8 cellular contexts compared by ENCODE assay signal in the genomic region with DNA sequence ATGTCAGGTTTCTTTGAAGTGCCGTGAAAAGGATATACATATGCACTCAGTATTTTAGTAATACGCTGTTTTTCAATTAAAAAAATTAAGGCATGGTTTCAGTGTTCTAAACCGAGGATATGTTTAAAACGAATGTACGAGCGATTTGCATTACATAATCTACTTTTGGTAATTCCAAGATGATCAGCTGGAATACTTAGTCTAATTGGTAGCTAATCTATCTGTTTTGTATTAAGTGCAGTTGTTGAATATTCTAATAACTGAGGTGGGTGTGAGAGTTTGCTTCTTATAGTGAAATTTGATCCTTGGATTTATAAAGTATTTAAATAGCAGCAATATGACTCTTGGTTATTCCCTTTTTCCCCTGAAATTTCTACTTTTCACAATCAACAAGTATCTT. TPM values are rescaled to one million over a fixed set of nuclear protein-coding genes. Genes with fewer than 3 reads are reported as not detected.
DNase-seq lines count a peak whose midpoint lies in the region; ATAC-seq, FAIRE-seq and TF ChIP-seq lines count a peak whose summit lies in the region.

No MANE protein-coding gene starts in this region.

- CTCF ChIA-PET in GM12878 (lab: Yijun Ruan, JAX), result interaction anchor here (4.8 kb wide), 1 partner anchor 123 kb away, joined by 38 read pairs; no protein-coding TSS in a partner anchor

- intact Hi-C loops in heart left ventricle (cut with DNase I), result loop anchor here in 3 of 10 donors (5.0 kb wide), 1 partner anchor 111 kb away; the partner anchor contains the start of genes SWT1 (in 3 of the 3) and TRMT1L (in 3 of the 3)
- intact Hi-C loops in left ventricle myocardium superior (cut with micrococcal nuclease), result no loop called here
- intact Hi-C loops in GM12878 (cut with micrococcal nuclease; ENCODE audit: unreplicated experiment), result loop anchor here (5.0 kb wide), 1 partner anchor 111 kb away; the partner anchor contains the start of genes SWT1 and TRMT1L
- intact Hi-C loops in lower lobe of right lung (cut with DNase I), result no loop called here
- intact Hi-C loops in upper lobe of right lung (cut with DNase I), result no loop called here

- no peak for FAIRE-seq in GM12878 (lab: Jason Lieb, UNC)

- no peak overlapping the region for H2AFZ ChIP-seq in GM12878 (ENCODE audit: control insufficient read depth, low read depth, low read length)

- peak overlapping the region; percentile 46 for H3K4me2 ChIP-seq in GM12878 (ENCODE audit: control insufficient read depth, insufficient read depth)

- in situ Hi-C loops in GM12878 (cut with MboI), result no loop called here

- H3K79me2 ChIP-seq in GM12878 (ENCODE audit: control insufficient read depth, insufficient read depth, low read length), result peaks cover 21% of the 10 kb centered on the region

- H3K27me3 ChIP-seq in heart left ventricle (no peaks in the 10 kb centered on the region), GM12878 (replicated peaks in 1 of 2; ENCODE audit: control insufficient read depth in 2 of 2, insufficient read depth in 2 of 2, low read length in 1 of 2) (no peaks in the 10 kb centered on the region), lower lobe of right lung (ENCODE audit: low read depth) (no peaks in the 10 kb centered on the region), upper lobe of right lung (no peaks in the 10 kb centered on the region)

- H3K4me3 ChIP-seq in heart left ventricle, result peak overlapping the region; percentile 62 to 95 (median 84)
- H3K4me3 ChIP-seq in GM12878, result peak overlapping the region; percentile 73
- H3K4me3 ChIP-seq in lower lobe of right lung, result peak overlapping the region; percentile 76
- H3K4me3 ChIP-seq in upper lobe of right lung, result peak overlapping the region; percentile 71

- POLR2A ChIA-PET in GM12878 (lab: Charles Lee), result interaction anchor here (2.0 kb wide), 1 partner anchor 109 kb away, joined by 6 read pairs; no protein-coding TSS in a partner anchor

- TF ChIP-seq POLR2A in heart left ventricle (IDR thresholded peaks at IDR 0.05) (no peak), GM12878 (IDR thresholded peaks at IDR 0.05; ENCODE audit: low read depth, low read length) (no peak)

- ATAC-seq in heart left ventricle, result no peak
- no peak for ATAC-seq in left ventricle myocardium superior
- ATAC-seq in GM12878, result no peak
- no peak for ATAC-seq in lower lobe of right lung
- ATAC-seq in upper lobe of right lung, result no peak
- ATAC-seq in GM19467 (IDR thresholded peaks at IDR 0.05; ENCODE audit: unreplicated experiment), result no peak
- ATAC-seq in GM21367 (IDR thresholded peaks at IDR 0.05; ENCODE audit: unreplicated experiment), result no peak

- SMC1A ChIA-PET in GM12878 (lab: Charles Lee; ENCODE audit: uncharacterized antibody, unreplicated experiment), result interaction anchor here (0.8 to 3.6 kb wide), 10 partner anchors 10 to 291 kb away, joined by 3 to 15 read pairs (median 4); no protein-coding TSS in a partner anchor

- RAD21 ChIA-PET in GM12878 (lab: Charles Lee; ENCODE audit: unreplicated experiment), result interaction anchor here (1.3 to 5.2 kb wide), 4 partner anchors 15 to 193 kb away, joined by 3 to 35 read pairs (median 10); partner anchors contain the start of gene SWT1

- H3K27ac ChIP-seq in heart left ventricle (peak overlapping the region in 1 of 12 donors; percentile 91), GM12878 (ENCODE audit: control insufficient read depth, insufficient read depth) (no peak overlapping the region), lower lobe of right lung (no peak overlapping the region), upper lobe of right lung (no peak overlapping the region)

- peak overlapping the region; percentile 32 for H3K9ac ChIP-seq in GM12878 (ENCODE audit: control insufficient read depth, insufficient read depth, low read length)

- BruUV-seq in GM12878 (replicated peaks; lab: Mats Ljungman, UMichigan), result no TSS peak

- TF ChIP-seq EP300 in GM12878 (IDR thresholded peaks at IDR 0.05; ENCODE audit: borderline replicate concordance in 1 of 2, control insufficient read depth in 1 of 2, low read depth in 2 of 2, low read length in 2 of 2), result no peak

- H3K36me3 ChIP-seq in heart left ventricle (no peaks in the 10 kb centered on the region), GM12878 (ENCODE audit: control insufficient read depth in 2 of 2, insufficient read depth in 2 of 2, low read length in 1 of 2) (no peaks in the 10 kb centered on the region), lower lobe of right lung (no peaks in the 10 kb centered on the region), upper lobe of right lung (no peaks in the 10 kb centered on the region)

- H3K4me1 ChIP-seq in heart left ventricle, result peaks cover 0 to 43% (median 28%) of the 10 kb centered on the region in 12 donors
- H3K4me1 ChIP-seq in GM12878 (ENCODE audit: control insufficient read depth, insufficient read depth, low read length), result no peaks in the 10 kb centered on the region
- peaks cover 31% of the 10 kb centered on the region for H3K4me1 ChIP-seq in lower lobe of right lung
- H3K4me1 ChIP-seq in upper lobe of right lung, result peaks cover 19% of the 10 kb centered on the region

- WGBS in heart left ventricle, 4 donors, result 3 to 6% (median 4%) methylated on average over 6 of the region's 6 CpGs
- 3% methylated on average over 6 of the region's 6 CpGs for WGBS in GM12878 (ENCODE audit: insufficient coverage, insufficient replicate concordance, low lambda C conversion rate, missing lambda C conversion rate)

- H3K9me3 ChIP-seq in heart left ventricle (no peaks in the 10 kb centered on the region), GM12878 (replicated peaks; ENCODE audit: control insufficient read depth, insufficient read depth, low read length) (no peaks in the 10 kb centered on the region), lower lobe of right lung (no peaks in the 10 kb centered on the region), upper lobe of right lung (no peaks in the 10 kb centered on the region)

- DNase-seq in heart left ventricle (no peak), left ventricle myocardium superior (no peak), GM12878 (ENCODE audit: low read depth, low spot score) (no peak), lower lobe of right lung (no peak), upper lobe of right lung (no peak), NCI-H146 treated with DMSO at 0.1 percent for 48 hours (lab: John Stamatoyannopoulos, UW; ENCODE audit: unreplicated experiment) (no peak)

- no peaks in the 10 kb centered on the region for H4K20me1 ChIP-seq in GM12878 (ENCODE audit: control insufficient read depth, insufficient read depth)

- TF ChIP-seq RAD21 in GM12878 (IDR thresholded peaks at IDR 0.05; ENCODE audit: insufficient read depth, low read depth, low read length), result no peak

- TF ChIP-seq CTCF in heart left ventricle (IDR thresholded peaks at IDR 0.05) (no peak), GM12878 (IDR thresholded peaks at IDR 0.05 in 2 of 3, conservative IDR thresholded peaks at IDR 0.05 in 1 of 3; ENCODE audit: control insufficient read depth in 2 of 3, extremely low read depth in 1 of 3, insufficient read depth in 1 of 3, low read depth in 3 of 3, low read length in 3 of 3) (no peak), lower lobe of right lung (IDR thresholded peaks at IDR 0.05) (no peak), upper lobe of right lung (IDR thresholded peaks at IDR 0.05) (no peak)

TF ChIP-seq in GM12878, 131 proteins besides CTCF, POLR2A, EP300 and RAD21 (continues in another document):
- TF ChIP-seq RUNX3 (IDR thresholded peaks at IDR 0.05; ENCODE audit: low read length) (no peak), CEBPZ (IDR thresholded peaks at IDR 0.05; ENCODE audit: low read depth, low read length) (no peak), CREB1 (IDR thresholded peaks at IDR 0.05; ENCODE audit: low read depth) (no peak), SUZ12 (IDR thresholded peaks at IDR 0.05; ENCODE audit: unreplicated experiment) (no peak)

RNA-seq across cellular contexts. Expression of gene RNF2, which starts 1.3 kb away (rescaled TPM):
- total RNA-seq in heart left ventricle, result 10 to 100 TPM; 10.6 to 18.6 (median 14.3) TPM
- 1 to 10 TPM; 2.7 to 7.2 TPM for polyA plus RNA-seq in heart left ventricle
- total RNA-seq in left ventricle myocardium superior, result 12.7 TPM
- total RNA-seq in GM12878 (2013; cell fraction: nucleolus; rRNA removed), result 11.2 and 11.7 TPM in 2 replicates
- 10.8 and 12.9 TPM in 2 replicates for total RNA-seq in GM12878 (2014; rRNA removed)
- 15.8 and 16.2 TPM in 2 replicates for total RNA-seq in GM12878 (2014; rRNA removed; fragmentation: Illumina TruSeq; extraction: Trizol)
- total RNA-seq in GM12878 (2021), result 17.3 and 20.0 TPM in 2 replicates
- polyA plus RNA-seq in GM12878 (2011; ENCODE audit: low read depth), result 6.0 TPM
- polyA plus RNA-seq in GM12878 (2011; rRNA removed), result 36.3 and 47.2 TPM in 2 replicates
- 15.9 and 16.7 TPM in 2 replicates for polyA plus RNA-seq in GM12878 (2011; cell fraction: cytosol; rRNA removed)
- 8.9 and 12.2 TPM in 2 replicates for polyA plus RNA-seq in GM12878 (2011; cell fraction: nucleus; rRNA removed)
- 8.5 and 9.4 TPM in 2 replicates for polyA plus RNA-seq in GM12878 (2012)
- polyA plus RNA-seq in GM12878 (2014; fragmentation: Illumina TruSeq; extraction: Trizol), result 26.6 and 34.6 TPM in 2 replicates
- polyA plus RNA-seq in GM12878 (2014; fragmentation: Nextera tagmentation; extraction: Ambion mirVana), result 1 to 10 TPM; 4.8 to 5.2 TPM
- 14.2 and 14.5 TPM in 2 replicates for polyA plus RNA-seq in GM12878 (2014; rRNA removed)
- 10 to 100 TPM; 14.3 to 16.9 TPM for polyA plus RNA-seq in GM12878 (2016; fragmentation: Nextera tagmentation; extraction: Ambion mirVana)
- 31.6 and 84.8 TPM in 2 replicates for polyA minus RNA-seq in GM12878 (2011; rRNA and poly(A)+ RNA removed)
- 14.7 and 33.5 TPM in 2 replicates for polyA minus RNA-seq in GM12878 (2011; cell fraction: cytosol; rRNA and poly(A)+ RNA removed)
- 4.6 and 10.3 TPM in 2 replicates for polyA minus RNA-seq in GM12878 (2011; cell fraction: nucleus; rRNA and poly(A)+ RNA removed)
- 17.0 TPM for total RNA-seq in lower lobe of right lung
- 15.9 TPM for total RNA-seq in upper lobe of right lung
